In genomic region chr6:154001494-154002285, GRCh38 we compare ENCODE assay signal across 29 cellular contexts. TPM values are rescaled to one million over a fixed set of nuclear protein-coding genes. Genes with fewer than 3 reads are reported as not detected.
"Had no signal": no experiment of that assay in that cellular context is flagged by ENCODE, and none has a peak within 500 bp of the region (broad histone marks: within the 10 kb centered on the region; RNA-seq: fewer than 3 reads in every experiment).

No MANE protein-coding gene starts in this region.

- H3K36me3 Mint-ChIP-seq: activated naive CD4-positive, alpha-beta T cell treated with anti-CD3 and anti-CD28 coated beads, Interleukin-2, amount 10 ng/mL, durations not matched to agents 7 days and 5 days; activated naive CD8-positive, alpha-beta T cell treated with anti-CD3 and anti-CD28 coated beads for 36 hours had no signal

- H3K4me1 Mint-ChIP-seq: activated CD4-positive, alpha-beta T cell treated with anti-CD3 and anti-CD28 coated beads for 36 hours; activated naive CD4-positive, alpha-beta T cell treated with anti-CD3 and anti-CD28 coated beads, Interleukin-2, amount 10 ng/mL, durations not matched to agents 7 days and 5 days; activated naive CD8-positive, alpha-beta T cell treated with anti-CD3 and anti-CD28 coated beads for 36 hours had no signal

- H3K27me3 Mint-ChIP-seq: activated naive CD4-positive, alpha-beta T cell treated with anti-CD3 and anti-CD28 coated beads, Interleukin-2, amount 10 ng/mL, durations not matched to agents 7 days and 5 days had no signal

- DNase-seq: activated CD4-positive, alpha-beta T cell treated with anti-CD3 and anti-CD28 coated beads for 36 hours; activated CD4-positive, alpha-beta T cell treated with anti-CD3 and anti-CD28 coated beads, Interleukin-2, amount 50 U/mL, for 1 hour; activated CD8-positive, alpha-beta memory T cell treated with anti-CD3 and anti-CD28 coated beads, Interleukin-2, amount 50 U/mL, for 4 hours; activated CD8-positive, alpha-beta T cell treated with anti-CD3 and anti-CD28 coated beads for 36 hours; activated gamma-delta T cell treated with Interleukin-2 at 50 U/mL for 16 hours; activated naive CD4-positive, alpha-beta T cell treated with anti-CD3 and anti-CD28 coated beads, Interleukin-2, amount 10 ng/mL, durations not matched to agents 7 days and 5 days; activated naive CD8-positive, alpha-beta T cell treated with anti-CD3 and anti-CD28 coated beads for 36 hours; activated T-cell treated with anti-CD3 and anti-CD28 coated beads, Interleukin-2, amount 50 U/mL, for 72 hours; Kasumi-1; KBM-7; NCI-H1092; NCI-H1417; NCI-H1930; NCI-H2171; NCI-H226; NCI-H510A; NCI-H526 treated with DMSO at 0.1 percent for 48 hours; NCI-H82; OCI-M1; Right ventricle myocardium superior; RPMI8226; SJCRH30; SK-N-SH; T-helper 1 cell; WERI-Rb-1 had no signal

- H3K9me3 ChIP-seq: SJCRH30, SK-N-SH had no signal

- H3K36me3 ChIP-seq: SJCRH30, WERI-Rb-1 had no signal

- H3K27ac ChIP-seq: SJCRH30, WERI-Rb-1 had no signal

- H3K9ac ChIP-seq: SK-N-SH had no signal

- ATAC-seq: activated CD4-positive, alpha-beta T cell treated with anti-CD3 and anti-CD28 coated beads for 36 hours; activated CD8-positive, alpha-beta T cell treated with anti-CD3 and anti-CD28 coated beads for 36 hours; activated T-cell treated with anti-CD3 and anti-CD28 coated beads, Interleukin-2, amount 50 U/mL, for 72 hours; Panc1 had no signal

- H3K4me1 ChIP-seq: SJCRH30 had no signal

- H3K9me3 Mint-ChIP-seq: activated CD8-positive, alpha-beta T cell treated with anti-CD3 and anti-CD28 coated beads for 36 hours; activated naive CD4-positive, alpha-beta T cell treated with anti-CD3 and anti-CD28 coated beads, Interleukin-2, amount 10 ng/mL, durations not matched to agents 7 days and 5 days; activated naive CD8-positive, alpha-beta T cell treated with anti-CD3 and anti-CD28 coated beads for 36 hours; activated T-cell treated with anti-CD3 and anti-CD28 coated beads, Interleukin-2, amount 50 U/mL, for 72 hours; activated T-helper 2 cell treated with anti-CD3 and anti-CD28 coated beads, Interferon-gamma antibody, Interleukin-2, Interleukin-4, amounts not matched to agents 10 μg/mL and 5 μg/mL and 100 μg/mL, durations not matched to agents 14 hours and 24 hours and 36 hours had no signal

- H3K27ac Mint-ChIP-seq: activated CD4-positive, alpha-beta T cell treated with anti-CD3 and anti-CD28 coated beads for 36 hours; activated CD8-positive, alpha-beta T cell treated with anti-CD3 and anti-CD28 coated beads for 36 hours; activated naive CD4-positive, alpha-beta T cell treated with anti-CD3 and anti-CD28 coated beads, Interleukin-2, amount 10 ng/mL, durations not matched to agents 7 days and 5 days; activated naive CD8-positive, alpha-beta T cell treated with anti-CD3 and anti-CD28 coated beads for 36 hours; activated T-cell treated with anti-CD3 and anti-CD28 coated beads, Interleukin-2, amount 50 U/mL, for 72 hours; activated T-helper 2 cell treated with anti-CD3 and anti-CD28 coated beads, Interferon-gamma antibody, Interleukin-2, Interleukin-4, amounts not matched to agents 10 μg/mL and 5 μg/mL and 100 μg/mL, durations not matched to agents 14 hours and 24 hours and 36 hours had no signal

- H3K4me3 Mint-ChIP-seq: activated CD4-positive, alpha-beta T cell treated with anti-CD3 and anti-CD28 coated beads for 36 hours; activated CD8-positive, alpha-beta T cell treated with anti-CD3 and anti-CD28 coated beads for 36 hours; activated naive CD4-positive, alpha-beta T cell treated with anti-CD3 and anti-CD28 coated beads, Interleukin-2, amount 10 ng/mL, durations not matched to agents 7 days and 5 days; activated naive CD8-positive, alpha-beta T cell treated with anti-CD3 and anti-CD28 coated beads for 36 hours; activated T-cell treated with anti-CD3 and anti-CD28 coated beads, Interleukin-2, amount 50 U/mL, for 72 hours had no signal

- H3K27me3 ChIP-seq: SJCRH30 had no signal

- H3K4me3 ChIP-seq: SJCRH30 had no signal

RNA-seq across cellular contexts. Expression of gene OPRM1, which starts 37.4 kb away (rescaled TPM):
- total RNA-seq: activated CD4-positive, alpha-beta T cell treated with anti-CD3 and anti-CD28 coated beads for 36 hours; activated CD8-positive, alpha-beta T cell treated with anti-CD3 and anti-CD28 coated beads for 36 hours; activated naive CD8-positive, alpha-beta T cell treated with anti-CD3 and anti-CD28 coated beads for 36 hours; activated T-cell treated with anti-CD3 and anti-CD28 coated beads, Interleukin-2, amount 50 U/mL, for 72 hours; activated T-helper 2 cell treated with anti-CD3 and anti-CD28 coated beads, Interferon-gamma antibody, Interleukin-2, Interleukin-4, amounts not matched to agents 10 μg/mL and 5 μg/mL and 100 μg/mL, durations not matched to agents 14 hours and 24 hours and 36 hours; Right ventricle myocardium superior; SJCRH30; T-helper 2 cell treated with Interferon-gamma antibody and Interleukin-4, amounts not matched to agents 100 ng/mL and 5 ng/mL, for 36 hours had no signal
- polyA plus RNA-seq: adipose tissue had no signal
